In the genomic region with DNA sequence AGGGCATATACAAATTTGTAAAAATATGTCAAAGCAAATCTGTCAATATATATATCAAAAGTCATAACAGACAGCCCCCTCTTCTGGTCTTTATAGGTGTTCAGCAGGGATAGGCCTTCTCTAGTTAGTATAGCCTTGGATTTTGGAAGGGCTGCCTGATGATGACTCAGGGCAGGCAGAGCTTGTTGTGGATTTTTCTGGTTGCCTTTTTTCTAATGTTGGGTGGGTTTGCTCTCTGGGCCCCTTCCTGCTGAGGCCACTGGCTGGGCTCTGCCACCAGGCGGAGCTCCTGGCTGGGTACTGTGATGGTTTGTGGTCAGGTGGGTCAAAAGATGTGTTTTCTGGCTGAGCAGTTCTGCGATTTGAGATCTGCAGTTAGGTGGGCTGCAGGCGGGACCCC, we compare ENCODE assay signal across 14 cellular contexts.
DNase-seq lines count a peak whose midpoint lies in the region; ATAC-seq and TF ChIP-seq lines count a peak whose summit lies in the region.
"Had no signal": no experiment of that assay in that cellular context is flagged by ENCODE, and none has a peak within 500 bp of the region (broad histone marks: within the 10 kb centered on the region; RNA-seq: fewer than 3 reads in every experiment).

No MANE protein-coding gene starts in this region.

- TF ChIP-seq CTCF in retinal pigment epithelial cell (conservative IDR thresholded peaks at IDR 0.05; ENCODE audit: low read depth, low read length), result peak; percentile 54

- DNase-seq in NCI-H524 (lab: John Stamatoyannopoulos, UW), result peak; percentile 23 to 25
- DNase-seq in NCI-H524 treated with DMSO at 0.1 percent for 48 hours (lab: John Stamatoyannopoulos, UW), result no peak
- peak; percentile 17 for DNase-seq in NCI-H69 (lab: John Stamatoyannopoulos, UW)
- peak; percentile 53 for DNase-seq in ecto neural progenitor cell (ENCODE audit: low spot score)
- no peak for DNase-seq in retinal pigment epithelial cell (ENCODE audit: low read depth)
- DNase-seq in effector memory CD4-positive, alpha-beta T cell, result no peak
- DNase-seq: activated CD4-positive, alpha-beta memory T cell treated with anti-CD3 and anti-CD28 coated beads for 36 hours; activated naive CD4-positive, alpha-beta T cell treated with anti-CD3 and anti-CD28 coated beads for 36 hours; HFFc6; Kasumi-1; midbrain; NCI-H774 had no signal

- no peak for ATAC-seq in HG02588 (IDR thresholded peaks at IDR 0.05; ENCODE audit: unreplicated experiment)
- ATAC-seq in GM18502 (IDR thresholded peaks at IDR 0.05; ENCODE audit: poor library complexity, unreplicated experiment), result no peak

- no peak overlapping the region for H3K4me3 ChIP-seq in retinal pigment epithelial cell (ENCODE audit: low read length)
- H3K4me3 ChIP-seq in effector memory CD4-positive, alpha-beta T cell (ENCODE audit: insufficient read depth, low read depth, low read length, poor library complexity, severe bottlenecking), result no peak overlapping the region

- H3K36me3 ChIP-seq in effector memory CD4-positive, alpha-beta T cell (ENCODE audit: control insufficient read depth, insufficient read depth, low read length), result no peaks in the 10 kb centered on the region

- no peaks in the 10 kb centered on the region for H3K27me3 ChIP-seq in effector memory CD4-positive, alpha-beta T cell (replicated peaks; ENCODE audit: control insufficient read depth, insufficient read depth, low read length, poor library complexity, severe bottlenecking)

- no peak overlapping the region for H3K27ac ChIP-seq in effector memory CD4-positive, alpha-beta T cell (ENCODE audit: insufficient read depth, low read length, poor library complexity, severe bottlenecking)

- no peaks in the 10 kb centered on the region for H3K9me3 ChIP-seq in effector memory CD4-positive, alpha-beta T cell (ENCODE audit: control insufficient read depth, low read length)

- H3K4me1 ChIP-seq in effector memory CD4-positive, alpha-beta T cell (ENCODE audit: control insufficient read depth, insufficient read depth, low read length, poor library complexity, severe bottlenecking), result no peaks in the 10 kb centered on the region

Comparison
In these comparisons a context has a peak if more than half of its experiments do, and no peak if none do; other contexts are left out.
1. DNase-seq: peak in NCI-H524 (2 of 2), NCI-H69 (single experiment) and ecto neural progenitor cell (single experiment); none in NCI-H524 treated with DMSO at 0.1 percent for 48 hours (single experiment), retinal pigment epithelial cell (single experiment) and effector memory CD4-positive, alpha-beta T cell (0 of 3).